In the genomic region with DNA sequence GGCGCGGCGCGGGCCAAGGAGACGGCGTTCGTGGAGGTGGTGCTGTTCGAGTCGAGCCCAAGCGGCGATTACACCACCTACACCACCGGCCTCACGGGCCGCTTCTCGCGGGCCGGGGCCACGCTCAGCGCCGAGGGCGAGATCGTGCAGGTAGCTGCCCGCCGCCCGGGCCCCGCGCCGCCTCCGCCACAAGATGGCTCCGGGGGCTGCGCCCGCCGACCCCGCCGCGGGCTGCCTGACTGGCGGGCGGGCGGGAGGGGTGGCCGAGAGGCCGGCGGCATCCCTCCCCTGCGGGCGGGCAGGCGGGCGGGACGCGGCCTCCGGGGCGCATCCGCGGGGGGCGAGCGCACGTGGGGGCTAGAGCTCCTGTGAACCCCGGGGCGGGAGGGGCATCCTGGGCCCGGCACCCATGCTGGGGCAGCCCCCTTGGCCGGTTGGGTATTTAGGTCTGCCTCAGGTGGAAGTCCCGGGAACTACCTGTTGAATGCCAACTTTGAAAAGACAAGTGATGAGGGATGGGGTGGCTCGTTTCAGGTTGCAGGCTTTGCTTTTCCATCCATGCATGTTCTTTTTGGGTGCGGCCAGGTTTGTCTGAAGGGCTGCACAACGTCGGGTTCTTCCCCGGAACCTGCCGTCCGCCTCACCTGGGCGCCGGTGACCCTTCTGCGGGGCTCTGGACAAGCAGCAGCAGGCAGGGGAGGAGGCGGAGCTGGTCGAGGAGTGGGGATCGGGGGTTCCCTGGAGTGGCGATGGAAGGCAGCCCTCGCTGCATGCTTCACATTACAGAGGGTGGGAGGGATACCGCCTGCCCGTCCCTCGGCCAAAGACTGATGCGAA, we compare ENCODE assay signal across 8 cellular contexts. TPM values are rescaled to one million over a fixed set of nuclear protein-coding genes. Genes with fewer than 3 reads are reported as not detected.
DNase-seq lines count a peak whose midpoint lies in the region; ATAC-seq, FAIRE-seq and TF ChIP-seq lines count a peak whose summit lies in the region.

No MANE protein-coding gene starts in this region.

- H3K4me1 ChIP-seq in Peyer's patch = peaks cover 0 to 23% (median 6%) of the 10 kb centered on the region in 4 donors
- peaks cover 38% of the 10 kb centered on the region for H3K4me1 ChIP-seq in left ventricle myocardium inferior

- peaks cover 25% of the 10 kb centered on the region for H3K4me1 Mint-ChIP-seq in activated naive CD4-positive, alpha-beta T cell treated with anti-CD3 and anti-CD28 coated beads, Interleukin-2, amount 50 U/mL, for 24 hours

- H3K9me3 ChIP-seq in Peyer's patch = no peaks in the 10 kb centered on the region
- no peaks in the 10 kb centered on the region for H3K9me3 ChIP-seq in left ventricle myocardium inferior (replicated peaks)

- no peaks in the 10 kb centered on the region for H3K27me3 ChIP-seq in Peyer's patch
- no peaks in the 10 kb centered on the region for H3K27me3 ChIP-seq in left ventricle myocardium inferior (ENCODE audit: low read depth)

- no peaks in the 10 kb centered on the region for H3K9me3 Mint-ChIP-seq in activated naive CD4-positive, alpha-beta T cell treated with anti-CD3 and anti-CD28 coated beads, Interleukin-2, amount 50 U/mL, for 24 hours

- peak in 1 of 6 experiments; percentile 24 for TF ChIP-seq CTCF in Peyer's patch (IDR thresholded peaks at IDR 0.05)
- TF ChIP-seq CTCF in left ventricle myocardium inferior (IDR thresholded peaks at IDR 0.05; ENCODE audit: borderline replicate concordance) = no peak
- TF ChIP-seq CTCF in D721Med (IDR thresholded peaks at IDR 0.05; ENCODE audit: insufficient read depth, missing control alignments) = no peak

- H3K4me3 Mint-ChIP-seq in activated naive CD4-positive, alpha-beta T cell treated with anti-CD3 and anti-CD28 coated beads, Interleukin-2, amount 50 U/mL, for 24 hours = peak overlapping the region; percentile 81

- H3K27me3 Mint-ChIP-seq in activated naive CD4-positive, alpha-beta T cell treated with anti-CD3 and anti-CD28 coated beads, Interleukin-2, amount 50 U/mL, for 24 hours = peaks cover 7% of the 10 kb centered on the region

- FAIRE-seq in D721Med (lab: Jason Lieb, UNC) = no peak

- intact Hi-C loops in left ventricle myocardium inferior (cut with micrococcal nuclease) = no loop called here

- H3K4me3 ChIP-seq in Peyer's patch = peak overlapping the region; percentile 45 to 72 (median 65)
- peak overlapping the region; percentile 78 for H3K4me3 ChIP-seq in left ventricle myocardium inferior

- DNase-seq in stimulated activated naive CD4-positive, alpha-beta T cell (lab: John Stamatoyannopoulos, UW) = peak; percentile 12 to 61 (median 32)
- no peak for DNase-seq in stimulated activated naive CD4-positive, alpha-beta T cell treated with Interleukin-2 at 50 U/mL for 16 hours (lab: John Stamatoyannopoulos, UW)
- DNase-seq in Peyer's patch (peak; percentile 19 to 72 (median 61)), left ventricle myocardium inferior (peak; percentile 37), retina (peak; percentile 47), D721Med (ENCODE audit: insufficient read length, low spot score) (no peak)

- H3K36me3 Mint-ChIP-seq in activated naive CD4-positive, alpha-beta T cell treated with anti-CD3 and anti-CD28 coated beads, Interleukin-2, amount 50 U/mL, for 24 hours = no peaks in the 10 kb centered on the region

- no peak overlapping the region for H3K27ac Mint-ChIP-seq in activated naive CD4-positive, alpha-beta T cell treated with anti-CD3 and anti-CD28 coated beads, Interleukin-2, amount 50 U/mL, for 24 hours

- no peaks in the 10 kb centered on the region for H3K36me3 ChIP-seq in Peyer's patch
- no peaks in the 10 kb centered on the region for H3K36me3 ChIP-seq in left ventricle myocardium inferior

- ATAC-seq in HG02840 (IDR thresholded peaks at IDR 0.05; ENCODE audit: low FRiP score, unreplicated experiment) = no peak

- H3K27ac ChIP-seq in Peyer's patch (peak overlapping the region; percentile 25 to 82 (median 58)), left ventricle myocardium inferior (replicated peaks) (peak overlapping the region; percentile 81)

- TF ChIP-seq POLR2A in Peyer's patch (IDR thresholded peaks at IDR 0.05) = no peak

RNA-seq across cellular contexts. Expression of a gene that starts 0.8 kb away (rescaled TPM):
- total RNA-seq in Peyer's patch (10 to 100 TPM in 1 of 4 donors, 1 to 10 TPM in 3; 5.8 to 17.6 (median 8.0) TPM), left ventricle myocardium inferior (6.3 TPM)

Comparison
In these comparisons a context has a peak if more than half of its experiments do, and no peak if none do; other contexts are left out.
1. DNase-seq: peak in stimulated activated naive CD4-positive, alpha-beta T cell (6 of 6), Peyer's patch (3 of 3), left ventricle myocardium inferior (single experiment) and retina (single experiment); none in stimulated activated naive CD4-positive, alpha-beta T cell treated with Interleukin-2 at 50 U/mL for 16 hours (single experiment) and D721Med (single experiment).